ENCODE assay signal across 1 cellular context in genomic region chr19:53868892-53869804, GRCh38.
TF ChIP-seq lines count a peak whose summit lies in the region.

No MANE protein-coding gene starts in this region.

TF ChIP-seq in WTC11, 78 proteins besides CTCF, POLR2A, EP300 and RAD21 (continued from another document):
- TF ChIP-seq E2F5 (CRISPR knock-in tag; IDR thresholded peaks at IDR 0.05) (0 out of 2 replicates have a peak, but pooled peaks have one; percentile 43), NFYB (CRISPR knock-in tag; conservative IDR thresholded peaks at IDR 0.05; ENCODE audit: low read depth) (no peak; the same call in 1 of the 2 replicates), PRRX2 (CRISPR knock-in tag; IDR thresholded peaks at IDR 0.05) (0 out of 2 replicates have a peak, but pooled peaks have one; percentile 34), ZNF263 (CRISPR knock-in tag; IDR thresholded peaks at IDR 0.05; ENCODE audit: low read depth) (no peak), ATF3 (CRISPR knock-in tag; conservative IDR thresholded peaks at IDR 0.05) (no peak), ATF1 (CRISPR knock-in tag; IDR thresholded peaks at IDR 0.05) (no peak), PRDM15 (CRISPR knock-in tag; IDR thresholded peaks at IDR 0.05) (no peak), NFE2L1 (CRISPR knock-in tag; IDR thresholded peaks at IDR 0.05) (no peak), CREB1 (CRISPR knock-in tag; IDR thresholded peaks at IDR 0.05) (no peak), HMGA2 (CRISPR knock-in tag; IDR thresholded peaks at IDR 0.05) (0 out of 2 replicates have a peak, but pooled peaks have one; percentile 4), E2F4 (CRISPR knock-in tag; IDR thresholded peaks at IDR 0.05; ENCODE audit: borderline replicate concordance, low read depth) (no peak), ELF4 (CRISPR knock-in tag; IDR thresholded peaks at IDR 0.05; ENCODE audit: low read depth) (no peak), ZNF138 (CRISPR knock-in tag; conservative IDR thresholded peaks at IDR 0.05) (no peak), ZSCAN18 (CRISPR knock-in tag; IDR thresholded peaks at IDR 0.05) (no peak), HMGXB4 (CRISPR knock-in tag; IDR thresholded peaks at IDR 0.05) (no peak), CREM (CRISPR knock-in tag; IDR thresholded peaks at IDR 0.05) (no peak), CBFB (CRISPR knock-in tag; IDR thresholded peaks at IDR 0.05; ENCODE audit: low read depth) (no peak), CDX4 (CRISPR knock-in tag; IDR thresholded peaks at IDR 0.05; ENCODE audit: borderline replicate concordance) (no peak), ZNF512 (CRISPR knock-in tag; IDR thresholded peaks at IDR 0.05; ENCODE audit: borderline replicate concordance) (no peak), MYBL2 (CRISPR knock-in tag; IDR thresholded peaks at IDR 0.05) (no peak), ZNF232 (CRISPR knock-in tag; IDR thresholded peaks at IDR 0.05) (no peak), ETV6 (CRISPR knock-in tag; IDR thresholded peaks at IDR 0.05) (peak; percentile 8; the same call in 1 of the 2 replicates), ZNF423 (CRISPR knock-in tag; IDR thresholded peaks at IDR 0.05) (no peak), TEAD4 (CRISPR knock-in tag; IDR thresholded peaks at IDR 0.05) (no peak)
- TF ChIP-seq, protein P1, sequence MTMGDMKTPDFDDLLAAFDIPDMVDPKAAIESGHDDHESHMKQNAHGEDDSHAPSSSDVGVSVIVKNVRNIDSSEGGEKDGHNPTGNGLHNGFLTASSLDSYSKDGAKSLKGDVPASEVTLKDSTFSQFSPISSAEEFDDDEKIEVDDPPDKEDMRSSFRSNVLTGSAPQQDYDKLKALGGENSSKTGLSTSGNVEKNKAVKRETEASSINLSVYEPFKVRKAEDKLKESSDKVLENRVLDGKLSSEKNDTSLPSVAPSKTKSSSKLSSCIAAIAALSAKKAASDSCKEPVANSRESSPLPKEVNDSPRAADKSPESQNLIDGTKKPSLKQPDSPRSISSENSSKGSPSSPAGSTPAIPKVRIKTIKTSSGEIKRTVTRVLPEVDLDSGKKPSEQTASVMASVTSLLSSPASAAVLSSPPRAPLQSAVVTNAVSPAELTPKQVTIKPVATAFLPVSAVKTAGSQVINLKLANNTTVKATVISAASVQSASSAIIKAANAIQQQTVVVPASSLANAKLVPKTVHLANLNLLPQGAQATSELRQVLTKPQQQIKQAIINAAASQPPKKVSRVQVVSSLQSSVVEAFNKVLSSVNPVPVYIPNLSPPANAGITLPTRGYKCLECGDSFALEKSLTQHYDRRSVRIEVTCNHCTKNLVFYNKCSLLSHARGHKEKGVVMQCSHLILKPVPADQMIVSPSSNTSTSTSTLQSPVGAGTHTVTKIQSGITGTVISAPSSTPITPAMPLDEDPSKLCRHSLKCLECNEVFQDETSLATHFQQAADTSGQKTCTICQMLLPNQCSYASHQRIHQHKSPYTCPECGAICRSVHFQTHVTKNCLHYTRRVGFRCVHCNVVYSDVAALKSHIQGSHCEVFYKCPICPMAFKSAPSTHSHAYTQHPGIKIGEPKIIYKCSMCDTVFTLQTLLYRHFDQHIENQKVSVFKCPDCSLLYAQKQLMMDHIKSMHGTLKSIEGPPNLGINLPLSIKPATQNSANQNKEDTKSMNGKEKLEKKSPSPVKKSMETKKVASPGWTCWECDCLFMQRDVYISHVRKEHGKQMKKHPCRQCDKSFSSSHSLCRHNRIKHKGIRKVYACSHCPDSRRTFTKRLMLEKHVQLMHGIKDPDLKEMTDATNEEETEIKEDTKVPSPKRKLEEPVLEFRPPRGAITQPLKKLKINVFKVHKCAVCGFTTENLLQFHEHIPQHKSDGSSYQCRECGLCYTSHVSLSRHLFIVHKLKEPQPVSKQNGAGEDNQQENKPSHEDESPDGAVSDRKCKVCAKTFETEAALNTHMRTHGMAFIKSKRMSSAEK (CRISPR knock-in tag; IDR thresholded peaks at IDR 0.05; ENCODE audit: borderline replicate concordance), result no peak
- TF ChIP-seq, protein P2, sequence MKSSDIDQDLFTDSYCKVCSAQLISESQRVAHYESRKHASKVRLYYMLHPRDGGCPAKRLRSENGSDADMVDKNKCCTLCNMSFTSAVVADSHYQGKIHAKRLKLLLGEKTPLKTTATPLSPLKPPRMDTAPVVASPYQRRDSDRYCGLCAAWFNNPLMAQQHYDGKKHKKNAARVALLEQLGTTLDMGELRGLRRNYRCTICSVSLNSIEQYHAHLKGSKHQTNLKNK (CRISPR knock-in tag; IDR thresholded peaks at IDR 0.05), result no peak
- TF ChIP-seq, protein P3, sequence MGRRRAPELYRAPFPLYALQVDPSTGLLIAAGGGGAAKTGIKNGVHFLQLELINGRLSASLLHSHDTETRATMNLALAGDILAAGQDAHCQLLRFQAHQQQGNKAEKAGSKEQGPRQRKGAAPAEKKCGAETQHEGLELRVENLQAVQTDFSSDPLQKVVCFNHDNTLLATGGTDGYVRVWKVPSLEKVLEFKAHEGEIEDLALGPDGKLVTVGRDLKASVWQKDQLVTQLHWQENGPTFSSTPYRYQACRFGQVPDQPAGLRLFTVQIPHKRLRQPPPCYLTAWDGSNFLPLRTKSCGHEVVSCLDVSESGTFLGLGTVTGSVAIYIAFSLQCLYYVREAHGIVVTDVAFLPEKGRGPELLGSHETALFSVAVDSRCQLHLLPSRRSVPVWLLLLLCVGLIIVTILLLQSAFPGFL (CRISPR knock-in tag; IDR thresholded peaks at IDR 0.05; ENCODE audit: borderline replicate concordance), result no peak
- TF ChIP-seq, protein P4, sequence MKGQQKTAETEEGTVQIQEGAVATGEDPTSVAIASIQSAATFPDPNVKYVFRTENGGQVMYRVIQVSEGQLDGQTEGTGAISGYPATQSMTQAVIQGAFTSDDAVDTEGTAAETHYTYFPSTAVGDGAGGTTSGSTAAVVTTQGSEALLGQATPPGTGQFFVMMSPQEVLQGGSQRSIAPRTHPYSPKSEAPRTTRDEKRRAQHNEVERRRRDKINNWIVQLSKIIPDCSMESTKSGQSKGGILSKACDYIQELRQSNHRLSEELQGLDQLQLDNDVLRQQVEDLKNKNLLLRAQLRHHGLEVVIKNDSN (CRISPR knock-in tag; IDR thresholded peaks at IDR 0.05), result 0 out of 2 replicates have a peak, but pooled peaks have one; percentile 25
- TF ChIP-seq, protein P5, sequence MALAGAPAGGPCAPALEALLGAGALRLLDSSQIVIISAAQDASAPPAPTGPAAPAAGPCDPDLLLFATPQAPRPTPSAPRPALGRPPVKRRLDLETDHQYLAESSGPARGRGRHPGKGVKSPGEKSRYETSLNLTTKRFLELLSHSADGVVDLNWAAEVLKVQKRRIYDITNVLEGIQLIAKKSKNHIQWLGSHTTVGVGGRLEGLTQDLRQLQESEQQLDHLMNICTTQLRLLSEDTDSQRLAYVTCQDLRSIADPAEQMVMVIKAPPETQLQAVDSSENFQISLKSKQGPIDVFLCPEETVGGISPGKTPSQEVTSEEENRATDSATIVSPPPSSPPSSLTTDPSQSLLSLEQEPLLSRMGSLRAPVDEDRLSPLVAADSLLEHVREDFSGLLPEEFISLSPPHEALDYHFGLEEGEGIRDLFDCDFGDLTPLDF (CRISPR knock-in tag; IDR thresholded peaks at IDR 0.05), result no peak
